Comparison of ENCODE assay signal across 9 cellular contexts in genomic region chr15:73753250-73754130, GRCh38.
DNase-seq lines count a peak whose midpoint lies in the region; ATAC-seq and TF ChIP-seq lines count a peak whose summit lies in the region.
"Had no signal": no experiment of that assay in that cellular context is flagged by ENCODE, and none has a peak within 500 bp of the region (broad histone marks: within the 10 kb centered on the region; RNA-seq: fewer than 3 reads in every experiment).

A gene with protein sequence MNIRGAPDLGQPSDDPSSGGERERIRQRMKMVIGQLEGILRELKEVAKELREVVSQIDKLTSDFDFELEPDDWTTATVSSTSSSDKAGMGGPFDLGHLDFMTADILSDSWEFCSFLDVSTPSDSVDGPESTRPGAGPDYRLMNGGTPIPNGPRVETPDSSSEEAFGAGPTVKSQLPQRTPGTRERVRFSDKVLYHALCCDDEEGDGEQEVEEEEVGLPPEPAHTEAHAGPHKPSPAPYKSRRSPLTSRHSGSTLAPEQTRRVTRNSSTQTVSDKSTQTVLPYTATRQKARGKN (minus strand): TSS chr15:73753351. CDS start chr15:73751130, 2,221 bp downstream.

- no peaks in the 10 kb centered on the region for H3K36me3 ChIP-seq in subcutaneous abdominal adipose tissue (ENCODE audit: control insufficient read depth in 5 of 5, insufficient read depth in 5 of 5, low read length in 5 of 5)

- no peak for ATAC-seq in HG03432 (IDR thresholded peaks at IDR 0.05; ENCODE audit: unreplicated experiment)
- ATAC-seq: activated CD4-positive, CD25-positive, alpha-beta regulatory T cell treated with anti-CD3 and anti-CD28 coated beads, Interleukin-2, amount 50 U/mL, for 24 hours had no signal

- peak within 1 kb of the TSS in 1 of 2 donors; percentile 77 for H3K27ac ChIP-seq in coronary artery
- no peak within 1 kb of the TSS for H3K27ac ChIP-seq in subcutaneous abdominal adipose tissue (ENCODE audit: low read depth, low read length)

- H3K4me1 ChIP-seq in subcutaneous abdominal adipose tissue (ENCODE audit: control insufficient read depth in 5 of 5, insufficient read depth in 5 of 5, low read length in 5 of 5), result peaks cover 0 to 18% (median 16%) of the 10 kb centered on the region in 5 donors

- peak within 1 kb of the TSS; percentile 92 for H3K4me3 ChIP-seq in coronary artery
- peak within 1 kb of the TSS in 4 of 5 donors; percentile 55 to 66 (median 61) for H3K4me3 ChIP-seq in subcutaneous abdominal adipose tissue (ENCODE audit: low read depth in 1 of 5, low read length in 5 of 5)

- H3K9me3 ChIP-seq in subcutaneous abdominal adipose tissue (ENCODE audit: control insufficient read depth in 5 of 5, low read length in 5 of 5), result no peaks in the 10 kb centered on the region

- peak within 1 kb of the TSS in 3 of 5 donors; percentile 10 to 48 (median 47) for H3K9ac ChIP-seq in subcutaneous abdominal adipose tissue (ENCODE audit: low read length in 5 of 5)

- DNase-seq in HuH-7.5 (ENCODE audit: low spot score) (peak; percentile 60), coronary artery (ENCODE audit: low spot score) (no peak), kidney tubule cell (ENCODE audit: low spot score) (peak; percentile 9), NCI-H1694 treated with DMSO at 0.1 percent for 48 hours (lab: John Stamatoyannopoulos, UW) (no peak), SW480 (ENCODE audit: low spot score) (no peak)
- DNase-seq in activated CD4-positive, alpha-beta T cell treated with anti-CD3 and anti-CD28 coated beads for 1 hour, result no peak

- no peak for TF ChIP-seq CTCF in coronary artery (IDR thresholded peaks at IDR 0.05)

- peaks cover 6 to 33% (median 16%) of the 10 kb centered on the region in 5 donors for H3K27me3 ChIP-seq in subcutaneous abdominal adipose tissue (ENCODE audit: control insufficient read depth in 5 of 5, insufficient read depth in 4 of 5, low read length in 5 of 5)

Comparison
In these comparisons a context has a peak if more than half of its experiments do, and no peak if none do; other contexts are left out.
1. DNase-seq: peak in HuH-7.5 (single experiment) and kidney tubule cell (single experiment); none in coronary artery (single experiment), activated CD4-positive, alpha-beta T cell treated with anti-CD3 and anti-CD28 coated beads for 1 hour (single experiment), NCI-H1694 treated with DMSO at 0.1 percent for 48 hours (single experiment) and SW480 (single experiment).